7 cellular contexts compared by ENCODE assay signal in the genomic region with DNA sequence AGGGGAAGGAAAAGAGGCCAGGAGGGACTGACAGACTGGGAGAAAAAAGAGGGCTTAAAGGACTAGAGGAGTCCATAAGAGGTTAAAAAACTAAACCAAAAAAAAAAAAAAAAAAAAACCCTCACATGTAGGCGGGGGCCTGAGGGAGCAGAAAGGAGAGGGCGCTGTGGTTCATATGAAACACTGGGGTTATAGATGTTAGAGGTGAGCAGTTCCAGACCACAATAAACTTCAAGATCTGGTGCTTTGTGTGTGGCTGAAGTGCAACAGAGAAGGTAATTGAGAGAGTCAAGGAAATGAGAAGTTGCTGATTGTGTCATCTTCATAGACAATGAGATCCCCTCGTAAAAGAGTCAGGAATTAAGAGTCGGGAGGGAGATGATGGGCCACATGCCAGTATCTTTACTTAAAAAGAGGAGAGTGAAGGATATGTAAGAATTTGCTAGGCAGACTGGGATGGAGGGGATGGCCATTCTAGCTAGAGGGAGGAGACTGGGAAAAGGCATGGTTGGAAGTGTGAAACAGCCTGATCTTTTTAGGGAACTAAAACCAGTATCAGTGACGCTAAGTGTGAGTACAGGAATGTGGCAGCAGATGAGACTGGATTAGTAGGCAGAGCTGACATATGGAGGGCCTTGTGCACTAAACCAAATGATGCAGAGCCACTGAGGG. TPM values are rescaled to one million over a fixed set of nuclear protein-coding genes. Genes with fewer than 3 reads are reported as not detected.
DNase-seq lines count a peak whose midpoint lies in the region; ATAC-seq and TF ChIP-seq lines count a peak whose summit lies in the region.

No MANE protein-coding gene starts in this region.

- H3K27me3 Mint-ChIP-seq in natural killer cell (ENCODE audit: low read depth in 2 of 2) (no peaks in the 10 kb centered on the region), neural progenitor cell (ENCODE audit: insufficient read depth, low read depth) (peaks cover 2% of the 10 kb centered on the region)

- no peak overlapping the region for H3K4me2 ChIP-seq in neural progenitor cell

- no peaks in the 10 kb centered on the region for H3K9me3 ChIP-seq in neural progenitor cell (ENCODE audit: low read depth)

- H3F3A ChIP-seq in neural progenitor cell (ENCODE audit: low read depth) = no peaks in the 10 kb centered on the region

- no peak overlapping the region for H3K9ac ChIP-seq in neural progenitor cell

- H3K4me3 Mint-ChIP-seq in natural killer cell (no peak overlapping the region), neural progenitor cell (no peak overlapping the region)

- peaks cover 0 to 10% of the 10 kb centered on the region in 2 donors for H3K4me1 Mint-ChIP-seq in natural killer cell
- no peaks in the 10 kb centered on the region for H3K4me1 Mint-ChIP-seq in neural progenitor cell

- no peak for TF ChIP-seq CTCF in natural killer cell (IDR thresholded peaks at IDR 0.05)
- TF ChIP-seq CTCF in neural progenitor cell (IDR thresholded peaks at IDR 0.05) = no peak

- H3K27ac ChIP-seq in neural progenitor cell = no peak overlapping the region

- H3K36me3 Mint-ChIP-seq in natural killer cell (no peaks in the 10 kb centered on the region), neural progenitor cell (no peaks in the 10 kb centered on the region)

- no peak overlapping the region for H3K4me3 ChIP-seq in neural progenitor cell

- no peaks in the 10 kb centered on the region for H4K20me1 ChIP-seq in neural progenitor cell (ENCODE audit: low read depth)

- intact Hi-C loops in natural killer cell (cut with micrococcal nuclease) = no loop called here

- H3K27me3 ChIP-seq in neural progenitor cell = no peaks in the 10 kb centered on the region

- DNase-seq in T-helper 1 cell (peak in 4 of 5 donors; percentile 11 to 55 (median 20)), natural killer cell (no peak), neural progenitor cell (ENCODE audit: low spot score) (no peak), NCI-H345 treated with DMSO at 0.1 percent for 48 hours (lab: John Stamatoyannopoulos, UW; ENCODE audit: unreplicated experiment) (no peak)

- no peaks in the 10 kb centered on the region for H3K9me3 Mint-ChIP-seq in natural killer cell
- peaks cover 16% of the 10 kb centered on the region for H3K9me3 Mint-ChIP-seq in neural progenitor cell

- H3K36me3 ChIP-seq in neural progenitor cell = no peaks in the 10 kb centered on the region

- ATAC-seq in GM18867 (IDR thresholded peaks at IDR 0.05; ENCODE audit: unreplicated experiment) = peak; percentile 87
- ATAC-seq in HG02642 (IDR thresholded peaks at IDR 0.05; ENCODE audit: poor library complexity, unreplicated experiment) = peak; percentile 92
- ATAC-seq in natural killer cell = peak; percentile 74 to 88 (median 84)
- ATAC-seq in GM19397 (IDR thresholded peaks at IDR 0.05; ENCODE audit: unreplicated experiment) = no peak

- no peaks in the 10 kb centered on the region for H3K79me2 ChIP-seq in neural progenitor cell (ENCODE audit: low read depth)

- no peak overlapping the region for H2AFZ ChIP-seq in neural progenitor cell (replicated peaks)

- no peaks in the 10 kb centered on the region for H3K4me1 ChIP-seq in neural progenitor cell

- peak overlapping the region in 1 of 2 donors; percentile 72 for H3K27ac Mint-ChIP-seq in natural killer cell
- no peak overlapping the region for H3K27ac Mint-ChIP-seq in neural progenitor cell

RNA-seq across cellular contexts. Expression of gene OGT, which starts 18.4 kb away (rescaled TPM):
- total RNA-seq in natural killer cell = 100 to 1,000 TPM; 489 to 721 (median 542) TPM
- total RNA-seq in neural progenitor cell (ENCODE audit: low replicate concordance) = 214 and 287 TPM in 2 replicates

Comparison
In these comparisons a context has a peak if more than half of its experiments do, and no peak if none do; other contexts are left out.
1. DNase-seq: peak in T-helper 1 cell (4 of 5); none in natural killer cell (single experiment), neural progenitor cell (single experiment) and NCI-H345 treated with DMSO at 0.1 percent for 48 hours (single experiment).